ENCODE assay signal across 7 cellular contexts in genomic region chr10:56823849-56824248, GRCh38.
DNase-seq lines count a peak whose midpoint lies in the region; ATAC-seq and TF ChIP-seq lines count a peak whose summit lies in the region.

No MANE protein-coding gene starts in this region.

- H3K36me3 Mint-ChIP-seq in neural crest cell (ENCODE audit: low read depth), result peaks cover 13% of the 10 kb centered on the region

- peak; percentile 66 for ATAC-seq in GM18907 (IDR thresholded peaks at IDR 0.05; ENCODE audit: unreplicated experiment)
- peak; percentile 84 for ATAC-seq in HG02973 (IDR thresholded peaks at IDR 0.05; ENCODE audit: unreplicated experiment)
- ATAC-seq in omental fat pad (ENCODE audit: low FRiP score), result no peak

- no peaks in the 10 kb centered on the region for H3K27me3 Mint-ChIP-seq in neural crest cell (ENCODE audit: low read depth)

- peak; percentile 51 for TF ChIP-seq CTCF in neural crest cell (conservative IDR thresholded peaks at IDR 0.05)
- TF ChIP-seq CTCF in omental fat pad (IDR thresholded peaks at IDR 0.05), result no peak

- peaks cover 24% of the 10 kb centered on the region for H3K9me3 Mint-ChIP-seq in neural crest cell

- no peak overlapping the region for H3K4me3 Mint-ChIP-seq in neural crest cell

- H3K4me1 Mint-ChIP-seq in neural crest cell, result no peaks in the 10 kb centered on the region

- DNase-seq in SK-N-DZ (ENCODE audit: low spot score) (peak; percentile 5), neural crest cell (ENCODE audit: low read depth, low spot score) (no peak), omental fat pad (ENCODE audit: low spot score) (no peak), GF-D8 (lab: John Stamatoyannopoulos, UW) (no peak), amygdala (lab: John Stamatoyannopoulos, UW) (no peak)

- H3K27ac Mint-ChIP-seq in neural crest cell (ENCODE audit: unreplicated experiment), result no peak overlapping the region
